Comparison of ENCODE assay signal across 1 cellular context in the genomic region with DNA sequence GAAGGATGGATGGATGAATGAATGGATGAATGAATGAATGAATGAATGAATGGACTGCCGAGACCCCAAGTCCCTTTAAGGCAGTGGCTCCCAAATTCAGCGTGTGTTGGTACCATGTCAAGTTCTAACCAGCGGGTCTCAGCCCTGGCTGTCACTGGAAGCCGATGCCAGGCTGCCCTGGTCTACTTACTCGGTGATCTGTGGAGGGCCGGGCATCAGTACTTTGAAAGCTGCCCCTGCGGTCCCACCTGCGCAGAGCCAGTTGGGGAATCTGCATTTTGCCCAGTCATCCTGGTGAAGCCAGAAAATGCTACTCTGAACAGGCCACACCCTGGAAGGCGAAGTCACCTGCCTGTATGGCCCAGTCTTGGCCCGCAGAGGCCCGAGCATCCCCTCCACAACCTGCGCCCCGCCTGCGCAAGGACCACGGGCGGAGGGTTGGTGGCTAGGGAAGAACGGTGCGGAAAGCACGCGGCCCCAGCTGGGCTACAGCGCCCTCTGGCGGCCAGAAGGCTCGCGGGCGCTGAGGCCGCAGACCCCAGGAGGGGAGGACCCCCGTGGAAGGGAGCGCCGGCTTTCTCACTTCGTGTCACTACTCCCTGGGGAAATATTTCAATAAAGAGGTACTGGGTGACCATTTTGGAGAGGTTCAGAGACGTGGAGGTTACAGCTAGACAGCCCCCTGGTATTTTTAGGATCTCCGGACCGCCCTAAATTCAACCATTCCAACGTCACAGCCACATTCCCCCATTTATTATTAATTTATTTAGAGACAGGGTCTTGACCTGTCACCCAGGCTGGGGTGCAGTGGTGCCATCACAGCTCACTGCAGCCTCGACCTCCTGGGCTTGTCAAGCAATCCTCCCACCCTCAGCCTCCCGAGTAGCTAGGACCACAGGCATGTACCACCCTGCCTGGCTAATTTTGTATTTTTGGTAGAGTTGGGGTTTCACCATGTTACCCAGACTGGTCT.
A peak's percentile ranks its signal among the peaks of the same experiment; 100 is the strongest.
TF ChIP-seq lines count a peak whose summit lies in the region.

No MANE protein-coding gene starts in this region.

TF ChIP-seq in HepG2, 621 proteins besides CTCF, POLR2A, EP300 and RAD21 (continued from another document):
- TF ChIP-seq ZNF407 (CRISPR knock-in tag; IDR thresholded peaks at IDR 0.05; ENCODE audit: not compliant biosample characterization) (no peak), KLF12 (CRISPR knock-in tag; IDR thresholded peaks at IDR 0.05; ENCODE audit: borderline replicate concordance) (no peak), ZNF558 (CRISPR knock-in tag; IDR thresholded peaks at IDR 0.05; ENCODE audit: borderline replicate concordance) (no peak), ZNF256 (CRISPR knock-in tag; conservative IDR thresholded peaks at IDR 0.05) (no peak), ZNF83 (CRISPR knock-in tag; IDR thresholded peaks at IDR 0.05; ENCODE audit: borderline replicate concordance) (no peak), BRF2 (CRISPR knock-in tag; IDR thresholded peaks at IDR 0.05) (no peak), ZNF557 (CRISPR knock-in tag; IDR thresholded peaks at IDR 0.05) (no peak), ZNF337 (CRISPR knock-in tag; IDR thresholded peaks at IDR 0.05; ENCODE audit: borderline replicate concordance, low read depth) (no peak), IRF9 (CRISPR knock-in tag; IDR thresholded peaks at IDR 0.05; ENCODE audit: borderline replicate concordance) (0 out of 2 replicates have a peak, but pooled peaks have one; percentile 34)
TF ChIP-seq in HepG2: peak in this region for 93.
